Comparison of ENCODE assay signal across 12 cellular contexts in genomic region chr15:50881121-50882048, GRCh38. TPM values are rescaled to one million over a fixed set of nuclear protein-coding genes. Genes with fewer than 3 reads are reported as not detected.
A peak's percentile ranks its signal among the peaks of the same experiment; 100 is the strongest.
DNase-seq lines count a peak whose midpoint lies in the region; ATAC-seq and TF ChIP-seq lines count a peak whose summit lies in the region.
"Had no signal": no experiment of that assay in that cellular context is flagged by ENCODE, and none has a peak within 500 bp of the region (broad histone marks: within the 10 kb centered on the region; RNA-seq: fewer than 3 reads in every experiment).

No MANE protein-coding gene starts in this region.

- intact Hi-C loops in mucosa of descending colon (cut with DNase I, micrococcal nuclease): no loop called here

- H3K27me3 ChIP-seq in ACC112 (ENCODE audit: insufficient read depth, low read length): no peaks in the 10 kb centered on the region
- H3K27me3 ChIP-seq in fibroblast of lung (ENCODE audit: control insufficient read depth, insufficient read depth, low read length): no peaks in the 10 kb centered on the region
- H3K27me3 ChIP-seq: colonic mucosa had no signal

- no peaks in the 10 kb centered on the region for H4K20me1 ChIP-seq in fibroblast of lung (ENCODE audit: control insufficient read depth, extremely low read depth, insufficient read depth, low read length)

- H3K4me3 ChIP-seq in ACC112 (ENCODE audit: low read depth, low read length) (no peak overlapping the region), fibroblast of lung (replicated peaks in 1 of 4; ENCODE audit: control extremely low read depth in 1 of 4, insufficient read depth in 1 of 4, low read depth in 3 of 4, low read length in 4 of 4) (no peak overlapping the region), mucosa of descending colon (no peak overlapping the region)
- H3K4me3 ChIP-seq: colonic mucosa, psoas muscle had no signal

- H3K36me3 ChIP-seq in ACC112 (ENCODE audit: insufficient read depth, low read length) (no peaks in the 10 kb centered on the region), fibroblast of lung (ENCODE audit: control insufficient read depth, insufficient read depth, low read length) (no peaks in the 10 kb centered on the region), mucosa of descending colon (ENCODE audit: low read depth) (no peaks in the 10 kb centered on the region)
- H3K36me3 ChIP-seq: colonic mucosa had no signal

- TF ChIP-seq POLR2A in GM18505 (IDR thresholded peaks at IDR 0.05; ENCODE audit: borderline replicate concordance, extremely low read depth, insufficient read depth, insufficient read length): peak; percentile 41

- ATAC-seq in GM18505 (IDR thresholded peaks at IDR 0.05; ENCODE audit: unreplicated experiment) (no peak), mucosa of descending colon (no peak), GM21526 (IDR thresholded peaks at IDR 0.05; ENCODE audit: low FRiP score, unreplicated experiment) (no peak), HG02759 (IDR thresholded peaks at IDR 0.05; ENCODE audit: unreplicated experiment) (no peak)
- ATAC-seq: psoas muscle had no signal

- no peak for TF ChIP-seq CTCF in fibroblast of lung (conservative IDR thresholded peaks at IDR 0.05 in 1 of 2, IDR thresholded peaks at IDR 0.05 in 1 of 2; ENCODE audit: low read depth in 1 of 2, low read length in 2 of 2)
- TF ChIP-seq CTCF in mucosa of descending colon (IDR thresholded peaks at IDR 0.05): no peak

- H3K4me2 ChIP-seq in fibroblast of lung (ENCODE audit: extremely low read depth, insufficient read depth, low read length): no peak overlapping the region

- H3K79me2 ChIP-seq in ACC112 (ENCODE audit: control insufficient read depth, insufficient read depth, low read length, unreplicated experiment) (no peaks in the 10 kb centered on the region), fibroblast of lung (ENCODE audit: control insufficient read depth, insufficient read depth, low read length) (no peaks in the 10 kb centered on the region)

- H3K4me1 ChIP-seq in ACC112 (ENCODE audit: control insufficient read depth, insufficient read depth, low read length, unreplicated experiment) (peaks cover 41% of the 10 kb centered on the region), fibroblast of lung (ENCODE audit: control insufficient read depth, extremely low read depth, insufficient read depth, low read length) (peaks cover 3% of the 10 kb centered on the region), mucosa of descending colon (ENCODE audit: low read depth) (peaks cover 5% of the 10 kb centered on the region)
- H3K4me1 ChIP-seq: colonic mucosa had no signal

- H2AFZ ChIP-seq in ACC112 (ENCODE audit: low read length, unreplicated experiment) (no peak overlapping the region), fibroblast of lung (ENCODE audit: low read length) (no peak overlapping the region)

- no peak overlapping the region for H3K9ac ChIP-seq in fibroblast of lung (ENCODE audit: insufficient read depth, low read length)

- H3K27ac ChIP-seq in ACC112 (ENCODE audit: low read depth, low read length) (peak overlapping the region; percentile 46), fibroblast of lung (ENCODE audit: insufficient read depth, low read length) (no peak overlapping the region)
- H3K27ac ChIP-seq: colonic mucosa, psoas muscle had no signal

- H3K9me3 ChIP-seq in fibroblast of lung (ENCODE audit: control insufficient read depth, insufficient read depth, low read depth, low read length): no peaks in the 10 kb centered on the region
- no peaks in the 10 kb centered on the region for H3K9me3 ChIP-seq in mucosa of descending colon
- H3K9me3 ChIP-seq: colonic mucosa, psoas muscle had no signal

- DNase-seq in SKM-1 (lab: John Stamatoyannopoulos, UW; ENCODE audit: unreplicated experiment): peak; percentile 42
- peak; percentile 15 to 32 for DNase-seq in fibroblast of lung (ENCODE audit: low read depth in 2 of 2)
- DNase-seq in mucosa of descending colon: no peak
- DNase-seq in mucosa of gallbladder (ENCODE audit: low spot score): no peak
- DNase-seq: activated CD4-positive, alpha-beta T cell treated with anti-CD3 and anti-CD28 coated beads for 4 hours; colonic mucosa; DMS53; psoas muscle had no signal

RNA-seq across cellular contexts. Expression of gene AP4E1, which starts 27.1 kb away (rescaled TPM):
- total RNA-seq in fibroblast of lung (14.4 and 19.7 TPM in 2 replicates), mucosa of descending colon (10 to 100 TPM in 2 of 3 donors, 1 to 10 TPM in 1; 9.6 to 11.9 (median 11.6) TPM), mucosa of gallbladder (7.3 TPM)
- polyA plus RNA-seq in fibroblast of lung: 7.2 and 7.3 TPM in 2 replicates
- 6.6 and 7.6 TPM in 2 replicates for polyA plus RNA-seq in fibroblast of lung (2012)
- 2.5 and 2.8 TPM in 2 replicates for polyA minus RNA-seq in fibroblast of lung (ENCODE audit: low replicate concordance)

Comparison
In these comparisons a context has a peak if more than half of its experiments do, and no peak if none do; other contexts are left out.
1. DNase-seq: peak in SKM-1 (single experiment) and fibroblast of lung (2 of 2); none in mucosa of descending colon (0 of 3) and mucosa of gallbladder (single experiment).